Comparison of ENCODE assay signal across 8 cellular contexts in genomic region chr11:64996710-64997380, GRCh38. TPM values are rescaled to one million over a fixed set of nuclear protein-coding genes. Genes with fewer than 3 reads are reported as not detected.
DNase-seq lines count a peak whose midpoint lies in the region; ATAC-seq and TF ChIP-seq lines count a peak whose summit lies in the region.

Gene BATF2 (minus strand): TSS chr11:64996971. CDS start chr11:64996914, 57 bp downstream.

- TF ChIP-seq CTCF in AG04450 (IDR thresholded peaks at IDR 0.05; ENCODE audit: low read depth, low read length) (peak; percentile 58), ascending aorta (IDR thresholded peaks at IDR 0.05) (peak; percentile 24 to 51 (median 36)), progenitor cell of endocrine pancreas (IDR thresholded peaks at IDR 0.05; ENCODE audit: unreplicated experiment) (peak; percentile 50)

- peaks cover 0 to 7% of the 10 kb centered on the region in 2 donors for H3K4me1 ChIP-seq in ascending aorta

- in situ Hi-C loops in GM18951 (cut with MboI; ENCODE audit: low sequenced_read_pairs, unreplicated experiment) = no loop called here

- H3K27me3 Mint-ChIP-seq in progenitor cell of endocrine pancreas = no peaks in the 10 kb centered on the region

- no peaks in the 10 kb centered on the region for H3K36me3 ChIP-seq in ascending aorta

- CTCF ChIA-PET in AG04450 (lab: Charles Lee) = interaction anchor here (0.7 to 2.4 kb wide), 9 partner anchors 11 to 153 kb away, joined by 3 to 23 read pairs (median 4); partner anchors contain the start of genes ARL2, CDC42BPG and MAJIN

- H3K9me3 Mint-ChIP-seq in progenitor cell of endocrine pancreas (ENCODE audit: low read depth) = no peaks in the 10 kb centered on the region

- H3K4me1 Mint-ChIP-seq in progenitor cell of endocrine pancreas (ENCODE audit: low read depth) = peaks cover 13% of the 10 kb centered on the region

- DNase-seq in AG04450 (ENCODE audit: low read depth, low spot score) (no peak), NCI-H510A (lab: John Stamatoyannopoulos, UW) (peak; percentile 58), ascending aorta (ENCODE audit: low spot score in 2 of 2) (peak; percentile 28 to 88), hepatic stellate cell (ENCODE audit: low spot score) (peak; percentile 96), progenitor cell of endocrine pancreas (ENCODE audit: low spot score, unreplicated experiment) (no peak)

- no peaks in the 10 kb centered on the region for H3K36me3 Mint-ChIP-seq in progenitor cell of endocrine pancreas (ENCODE audit: insufficient read depth)

- POLR2A ChIA-PET in AG04450 (lab: Yijun Ruan, JAX) = interaction anchor here (0.6 to 1.0 kb wide), 2 partner anchors 10 to 100 kb away, joined by 3 to 5 read pairs; no protein-coding TSS in a partner anchor

- no peak within 1 kb of the TSS for H3K4me3 Mint-ChIP-seq in progenitor cell of endocrine pancreas (ENCODE audit: low read depth)

- TF ChIP-seq POLR2A in GM18951 (IDR thresholded peaks at IDR 0.05; ENCODE audit: extremely low read depth, insufficient read depth, insufficient read length) = peak; percentile 32

- H3K27ac ChIP-seq in AG04450 (ENCODE audit: low read depth, low read length) = peak within 1 kb of the TSS; percentile 13
- H3K27ac ChIP-seq in ascending aorta = peak within 1 kb of the TSS; percentile 63 to 64

- peak within 1 kb of the TSS; percentile 87 for H3K27ac Mint-ChIP-seq in progenitor cell of endocrine pancreas

- no peaks in the 10 kb centered on the region for H3K9me3 ChIP-seq in AG04450 (ENCODE audit: control insufficient read depth, insufficient read depth, low read length)
- H3K9me3 ChIP-seq in ascending aorta = no peaks in the 10 kb centered on the region

- intact Hi-C loops in ascending aorta (cut with DNase I) = no loop called here

- H3K4me3 ChIP-seq in AG04450 (ENCODE audit: low read depth, low read length) = peak within 1 kb of the TSS; percentile 58
- peak within 1 kb of the TSS; percentile 56 to 65 for H3K4me3 ChIP-seq in ascending aorta

- H3K27me3 ChIP-seq in AG04450 (ENCODE audit: control insufficient read depth, insufficient read depth, low read length) = no peaks in the 10 kb centered on the region
- H3K27me3 ChIP-seq in ascending aorta = no peaks in the 10 kb centered on the region

- ATAC-seq in GM19328 (IDR thresholded peaks at IDR 0.05; ENCODE audit: unreplicated experiment) (no peak), HG02973 (IDR thresholded peaks at IDR 0.05; ENCODE audit: unreplicated experiment) (no peak)

RNA-seq across cellular contexts. Expression of gene BATF2, which starts in this region (rescaled TPM):
- polyA plus RNA-seq in AG04450 (2011; rRNA removed) = 1.5 and 2.1 TPM in 2 replicates
- polyA minus RNA-seq in AG04450 (2011; rRNA and poly(A)+ RNA removed) = 1.4 and 2.1 TPM in 2 replicates
- total RNA-seq in ascending aorta = 0.21 TPM
- total RNA-seq in progenitor cell of endocrine pancreas = 0.53 and 0.58 TPM in 2 replicates

Comparison
In these comparisons a context has a peak if more than half of its experiments do, and no peak if none do; other contexts are left out.
1. Peak in DNase-seq, H3K4me3 ChIP-seq and H3K27ac ChIP-seq in ascending aorta; RNA of the gene not detected or under 1 TPM.
2. DNase-seq: peak in NCI-H510A (single experiment) and hepatic stellate cell (single experiment); none in AG04450 (single experiment) and progenitor cell of endocrine pancreas (single experiment).
3. Peak in every context shown above with its lines, with median percentiles within 50 percentile points of each other: CTCF ChIP-seq.